Comparison of ENCODE assay signal across 8 cellular contexts in genomic region chr5:150905312-150905683, GRCh38. TPM values are rescaled to one million over a fixed set of nuclear protein-coding genes. Genes with fewer than 3 reads are reported as not detected.
DNase-seq lines count a peak whose midpoint lies in the region; ATAC-seq, FAIRE-seq and TF ChIP-seq lines count a peak whose summit lies in the region.
"Had no signal": no experiment of that assay in that cellular context is flagged by ENCODE, and none has a peak within 500 bp of the region (broad histone marks: within the 10 kb centered on the region; RNA-seq: fewer than 3 reads in every experiment).

No MANE protein-coding gene starts in this region.

- H3K36me3 ChIP-seq in HUES6 (ENCODE audit: control insufficient read depth, insufficient read depth, low read length) (peaks cover 29% of the 10 kb centered on the region), GM12878 (ENCODE audit: control insufficient read depth in 2 of 2, insufficient read depth in 2 of 2, low read length in 1 of 2) (no peaks in the 10 kb centered on the region), kidney epithelial cell (ENCODE audit: control insufficient read depth, insufficient read depth, low read length) (no peaks in the 10 kb centered on the region)

- no peaks in the 10 kb centered on the region for H3K4me1 Mint-ChIP-seq in stimulated activated memory B cell treated with anti-CD40 and anti-IgM and Interleukin-4, amounts not matched to agents 10 μg/mL and 1 μg/mL and 100 μg/mL, for 72 hours

- H3K4me3 ChIP-seq in HUES6 (ENCODE audit: low read depth, low read length): peak overlapping the region; percentile 65
- H3K4me3 ChIP-seq in GM12878: no peak overlapping the region; the same call in 1 of the 2 replicates
- peak overlapping the region; percentile 72 for H3K4me3 ChIP-seq in kidney epithelial cell (ENCODE audit: low read depth, low read length)

- TF ChIP-seq CTCF in GM12878 (IDR thresholded peaks at IDR 0.05 in 2 of 3, conservative IDR thresholded peaks at IDR 0.05 in 1 of 3; ENCODE audit: control insufficient read depth in 2 of 3, extremely low read depth in 1 of 3, insufficient read depth in 1 of 3, low read depth in 3 of 3, low read length in 3 of 3) (no peak), kidney epithelial cell (IDR thresholded peaks at IDR 0.05; ENCODE audit: insufficient read depth, low read length, poor library complexity, severe bottlenecking) (no peak)

- ATAC-seq in GM12878: no peak
- no peak for ATAC-seq in stimulated activated memory B cell treated with anti-CD40 and anti-IgM and Interleukin-4, amounts not matched to agents 10 μg/mL and 1 μg/mL and 100 μg/mL, for 72 hours
- ATAC-seq in HG03442 (IDR thresholded peaks at IDR 0.05; ENCODE audit: unreplicated experiment): no peak
- no peak for ATAC-seq in HG02885 (IDR thresholded peaks at IDR 0.05; ENCODE audit: poor library complexity, unreplicated experiment)

- H3K4me3 Mint-ChIP-seq in stimulated activated memory B cell treated with anti-CD40 and anti-IgM and Interleukin-4, amounts not matched to agents 10 μg/mL and 1 μg/mL and 100 μg/mL, for 72 hours: peak overlapping the region; percentile 85

- intact Hi-C loops in GM12878 (cut with micrococcal nuclease; ENCODE audit: unreplicated experiment): no loop called here

- H2AFZ ChIP-seq in GM12878 (ENCODE audit: control insufficient read depth, low read depth, low read length): peak overlapping the region; percentile 8

- no peaks in the 10 kb centered on the region for H4K20me1 ChIP-seq in GM12878 (ENCODE audit: control insufficient read depth, insufficient read depth)

- no peaks in the 10 kb centered on the region for H3K27me3 ChIP-seq in HUES6 (ENCODE audit: control insufficient read depth, insufficient read depth, low read length)
- no peaks in the 10 kb centered on the region for H3K27me3 ChIP-seq in GM12878 (replicated peaks in 1 of 2; ENCODE audit: control insufficient read depth in 2 of 2, insufficient read depth in 2 of 2, low read length in 1 of 2)
- no peaks in the 10 kb centered on the region for H3K27me3 ChIP-seq in kidney epithelial cell (ENCODE audit: control insufficient read depth, insufficient read depth, low read length)

- BruUV-seq in GM12878 (replicated peaks; lab: Mats Ljungman, UMichigan): no TSS peak

- H3K36me3 Mint-ChIP-seq in stimulated activated memory B cell treated with anti-CD40 and anti-IgM and Interleukin-4, amounts not matched to agents 10 μg/mL and 1 μg/mL and 100 μg/mL, for 72 hours: peaks cover 27% of the 10 kb centered on the region

- TF ChIP-seq EP300 in GM12878 (IDR thresholded peaks at IDR 0.05; ENCODE audit: borderline replicate concordance in 1 of 2, control insufficient read depth in 1 of 2, low read depth in 2 of 2, low read length in 2 of 2): no peak

- H3K79me2 ChIP-seq in GM12878 (ENCODE audit: control insufficient read depth, insufficient read depth, low read length): no peaks in the 10 kb centered on the region

- H3K4me1 ChIP-seq in HUES6 (ENCODE audit: control insufficient read depth, insufficient read depth, low read length) (no peaks in the 10 kb centered on the region), GM12878 (ENCODE audit: control insufficient read depth, insufficient read depth, low read length) (no peaks in the 10 kb centered on the region)

- 52% methylated on average over 4 of the region's 4 CpGs for WGBS in GM12878 (ENCODE audit: insufficient coverage, insufficient replicate concordance, low lambda C conversion rate, missing lambda C conversion rate)

- CTCF ChIA-PET in GM12878 (lab: Yijun Ruan, JAX): no interaction called here

- POLR2A ChIA-PET in GM12878 (lab: Charles Lee): no interaction called here

- H3K4me2 ChIP-seq in GM12878 (ENCODE audit: control insufficient read depth, insufficient read depth): no peak overlapping the region

- no peak for TF ChIP-seq POLR2A in GM12878 (IDR thresholded peaks at IDR 0.05; ENCODE audit: low read depth, low read length)

- peak overlapping the region; percentile 89 for H3K9ac ChIP-seq in HUES6 (ENCODE audit: low read length)
- H3K9ac ChIP-seq in GM12878 (ENCODE audit: control insufficient read depth, insufficient read depth, low read length): no peak overlapping the region

- RAD21 ChIA-PET in GM12878 (lab: Charles Lee; ENCODE audit: unreplicated experiment): no interaction called here

- TF ChIP-seq RAD21 in GM12878 (IDR thresholded peaks at IDR 0.05; ENCODE audit: insufficient read depth, low read depth, low read length): no peak

- SMC1A ChIA-PET in GM12878 (lab: Charles Lee; ENCODE audit: uncharacterized antibody, unreplicated experiment): no interaction called here

- H3K27ac ChIP-seq in HUES6 (ENCODE audit: low read depth, low read length): peak overlapping the region; percentile 97
- H3K27ac ChIP-seq in GM12878 (ENCODE audit: control insufficient read depth, insufficient read depth): no peak overlapping the region

- peak overlapping the region; percentile 94 for H3K27ac Mint-ChIP-seq in stimulated activated memory B cell treated with anti-CD40 and anti-IgM and Interleukin-4, amounts not matched to agents 10 μg/mL and 1 μg/mL and 100 μg/mL, for 72 hours

- H3K27me3 Mint-ChIP-seq in stimulated activated memory B cell treated with anti-CD40 and anti-IgM and Interleukin-4, amounts not matched to agents 10 μg/mL and 1 μg/mL and 100 μg/mL, for 72 hours: peaks cover 27% of the 10 kb centered on the region

- H3K9me3 ChIP-seq in HUES6 (ENCODE audit: control insufficient read depth, insufficient read depth, low read depth, low read length) (peaks cover 60% of the 10 kb centered on the region), GM12878 (replicated peaks; ENCODE audit: control insufficient read depth, insufficient read depth, low read length) (peaks cover 9% of the 10 kb centered on the region; the same call in 2 of the 3 replicates)

- DNase-seq in GM12878 (ENCODE audit: low read depth, low spot score): no peak
- no peak for DNase-seq in kidney epithelial cell (ENCODE audit: low read depth)
- no peak for DNase-seq in stimulated activated CD4-positive, alpha-beta T cell treated with anti-CD3 and anti-CD28 coated beads, Interleukin-2, amount 100 ng/mL, for 24 hours
- DNase-seq: T-helper 9 cell had no signal

- FAIRE-seq in GM12878 (lab: Jason Lieb, UNC): no peak

- in situ Hi-C loops in GM12878 (cut with MboI): no loop called here

- peaks cover 29% of the 10 kb centered on the region for H3K9me3 Mint-ChIP-seq in stimulated activated memory B cell treated with anti-CD40 and anti-IgM and Interleukin-4, amounts not matched to agents 10 μg/mL and 1 μg/mL and 100 μg/mL, for 72 hours

TF ChIP-seq in GM12878, 131 proteins besides CTCF, POLR2A, EP300 and RAD21 (continues in another document):
- TF ChIP-seq ATF7 (IDR thresholded peaks at IDR 0.05; ENCODE audit: low read depth): no peak

RNA-seq across cellular contexts. Expression of gene ZNF300, which starts 0.5 kb away (rescaled TPM):
- total RNA-seq in GM12878 (2013; cell fraction: nucleolus; rRNA removed): 6.9 and 7.6 TPM in 2 replicates
- total RNA-seq in GM12878 (2014; rRNA removed): 0.06 and 0.22 TPM in 2 replicates
- total RNA-seq in GM12878 (2014; rRNA removed; fragmentation: Illumina TruSeq; extraction: Trizol): 0.22 and 0.23 TPM in 2 replicates
- total RNA-seq in GM12878 (2021): 0.08 and 0.13 TPM in 2 replicates
- 0.16 TPM for polyA plus RNA-seq in GM12878 (2011; ENCODE audit: low read depth)
- polyA plus RNA-seq in GM12878 (2011; rRNA removed): 1.5 and 1.8 TPM in 2 replicates
- polyA plus RNA-seq in GM12878 (2011; cell fraction: cytosol; rRNA removed): 0.43 and 0.48 TPM in 2 replicates
- polyA plus RNA-seq in GM12878 (2011; cell fraction: nucleus; rRNA removed): 2.3 and 2.7 TPM in 2 replicates
- polyA plus RNA-seq in GM12878 (2012): 0.24 and 0.25 TPM in 2 replicates
- polyA plus RNA-seq in GM12878 (2014; fragmentation: Illumina TruSeq; extraction: Trizol): 0.16 and 0.49 TPM in 2 replicates
- under 1 TPM; 0.03 to 0.09 TPM for polyA plus RNA-seq in GM12878 (2014; fragmentation: Nextera tagmentation; extraction: Ambion mirVana)
- 0.09 and 0.19 TPM in 2 replicates for polyA plus RNA-seq in GM12878 (2014; rRNA removed)
- polyA plus RNA-seq in GM12878 (2016; fragmentation: Nextera tagmentation; extraction: Ambion mirVana): under 1 TPM in 1 of 2 experiments, not detected in 1; 0.17 TPM
- polyA minus RNA-seq in GM12878 (2011; rRNA and poly(A)+ RNA removed): 0.66 and 1.0 TPM in 2 replicates
- 0.31 and 0.53 TPM in 2 replicates for polyA minus RNA-seq in GM12878 (2011; cell fraction: cytosol; rRNA and poly(A)+ RNA removed)
- polyA minus RNA-seq in GM12878 (2011; cell fraction: nucleus; rRNA and poly(A)+ RNA removed): 2.2 and 3.1 TPM in 2 replicates
- 8.5 and 9.2 TPM in 2 replicates for total RNA-seq in kidney epithelial cell

RNA-seq across cellular contexts. Expression of gene IRGM, which starts 59.0 kb away (rescaled TPM):
- total RNA-seq in GM12878 (2013; cell fraction: nucleolus; rRNA removed): 0.81 and 1.7 TPM in 2 replicates
- total RNA-seq in GM12878 (2014; rRNA removed) (0.28 and 0.60 TPM in 2 replicates), GM12878 (2014; rRNA removed; fragmentation: Illumina TruSeq; extraction: Trizol) (0.31 and 0.32 TPM in 2 replicates), GM12878 (2021) (0.38 TPM in 1 of 2 replicates, not detected in the other), kidney epithelial cell (not detected in 2 replicates)
- 0.54 TPM for polyA plus RNA-seq in GM12878 (2011; ENCODE audit: low read depth)
- polyA plus RNA-seq in GM12878 (2011; rRNA removed) (0.22 and 0.23 TPM in 2 replicates), GM12878 (2014; fragmentation: Illumina TruSeq; extraction: Trizol) (0.14 and 0.25 TPM in 2 replicates), GM12878 (2014; fragmentation: Nextera tagmentation; extraction: Ambion mirVana) (under 1 TPM; 0.11 to 0.24 TPM), GM12878 (2014; rRNA removed) (0.15 TPM in 1 of 2 replicates, not detected in the other), GM12878 (2016; fragmentation: Nextera tagmentation; extraction: Ambion mirVana) (under 1 TPM in 1 of 2 experiments, not detected in 1; 0.30 TPM)
- 0.16 and 0.23 TPM in 2 replicates for polyA plus RNA-seq in GM12878 (2011; cell fraction: cytosol; rRNA removed)
- polyA plus RNA-seq in GM12878 (2011; cell fraction: nucleus; rRNA removed): 0.76 and 0.84 TPM in 2 replicates
- polyA plus RNA-seq in GM12878 (2012): 0.22 and 0.42 TPM in 2 replicates
- 0.51 and 1.1 TPM in 2 replicates for polyA minus RNA-seq in GM12878 (2011; rRNA and poly(A)+ RNA removed)
- polyA minus RNA-seq in GM12878 (2011; cell fraction: cytosol; rRNA and poly(A)+ RNA removed): not detected in 2 replicates
- polyA minus RNA-seq in GM12878 (2011; cell fraction: nucleus; rRNA and poly(A)+ RNA removed): 1.1 and 2.3 TPM in 2 replicates
